21 cellular contexts compared by ENCODE assay signal in genomic region chr1:153827168-153827964, GRCh38. TPM values are rescaled to one million over a fixed set of nuclear protein-coding genes. Genes with fewer than 3 reads are reported as not detected.
DNase-seq lines count a peak whose midpoint lies in the region; ATAC-seq, FAIRE-seq and TF ChIP-seq lines count a peak whose summit lies in the region.
"Had no signal": no experiment of that assay in that cellular context is flagged by ENCODE, and none has a peak within 500 bp of the region (broad histone marks: within the 10 kb centered on the region; RNA-seq: fewer than 3 reads in every experiment).

No MANE protein-coding gene starts in this region.

- H3K9me3 Mint-ChIP-seq in activated T-cell treated with anti-CD3 and anti-CD28 coated beads, Interleukin-2, amount 50 U/mL, for 4 hours = no peaks in the 10 kb centered on the region
- H3K9me3 Mint-ChIP-seq in nephron progenitor cell = no peaks in the 10 kb centered on the region

- peak overlapping the region; percentile 86 for H3K27ac Mint-ChIP-seq in nephron progenitor cell

- ATAC-seq in activated T-cell treated with anti-CD3 and anti-CD28 coated beads, Interleukin-2, amount 50 U/mL, for 4 hours = peak; percentile 48 to 51
- no peak for ATAC-seq in HG03457 (IDR thresholded peaks at IDR 0.05; ENCODE audit: unreplicated experiment)

- in situ Hi-C loops in GM13977 (cut with MboI; ENCODE audit: low pct_unique_long_range_greater_than_20kb, low sequenced_read_pairs, unreplicated experiment) = no loop called here

- H3K4me3 Mint-ChIP-seq in activated T-cell treated with anti-CD3 and anti-CD28 coated beads, Interleukin-2, amount 50 U/mL, for 4 hours = no peak overlapping the region
- H3K4me3 Mint-ChIP-seq in nephron progenitor cell = no peak overlapping the region

- peaks cover 2% of the 10 kb centered on the region for H3K4me1 Mint-ChIP-seq in activated T-cell treated with anti-CD3 and anti-CD28 coated beads, Interleukin-2, amount 50 U/mL, for 4 hours (ENCODE audit: low read depth)
- peaks cover 6% of the 10 kb centered on the region for H3K4me1 Mint-ChIP-seq in nephron progenitor cell

- H3K27me3 Mint-ChIP-seq in activated T-cell treated with anti-CD3 and anti-CD28 coated beads, Interleukin-2, amount 50 U/mL, for 4 hours (ENCODE audit: low read depth) = no peaks in the 10 kb centered on the region
- H3K27me3 Mint-ChIP-seq in nephron progenitor cell (ENCODE audit: low read depth, poor library complexity) = no peaks in the 10 kb centered on the region

- peaks cover 8% of the 10 kb centered on the region for H3K36me3 Mint-ChIP-seq in activated T-cell treated with anti-CD3 and anti-CD28 coated beads, Interleukin-2, amount 50 U/mL, for 4 hours (ENCODE audit: insufficient read depth)
- H3K36me3 Mint-ChIP-seq in nephron progenitor cell (ENCODE audit: low read depth) = peaks cover 50% of the 10 kb centered on the region

- TF ChIP-seq CTCF in GM13977 (IDR thresholded peaks at IDR 0.05; ENCODE audit: extremely low read depth, insufficient read depth, missing control alignments) = no peak
- peak; percentile 16; the same call in 1 of the 2 replicates for TF ChIP-seq CTCF in VCaP (conservative IDR thresholded peaks at IDR 0.05)
- no peak for TF ChIP-seq CTCF in nephron progenitor cell (IDR thresholded peaks at IDR 0.05)

- H3K27ac ChIP-seq in VCaP = no peak overlapping the region
- H3K27ac ChIP-seq: thyroid gland had no signal

- FAIRE-seq in urothelium cell line (lab: Jason Lieb, UNC) = no peak
- FAIRE-seq: astrocyte, G401.6, keratinocyte had no signal

- no peak for DNase-seq in activated T-cell treated with anti-CD3 and anti-CD28 coated beads, Interleukin-2, amount 50 U/mL, for 4 hours
- DNase-seq in activated T-cell treated with anti-CD3 and anti-CD28 coated beads, Interleukin-2, amount 50 U/mL, for 1 hour = no peak
- DNase-seq in GM13977 (ENCODE audit: low spot score) (peak; percentile 27), nephron progenitor cell (no peak), MV-4-11 (lab: John Stamatoyannopoulos, UW) (no peak), urothelium cell line (ENCODE audit: low spot score) (no peak)
- DNase-seq: activated CD4-positive, CD25-positive, alpha-beta regulatory T cell treated with anti-CD3 and anti-CD28 coated beads, Interleukin-2, amount 50 U/mL, for 72 hours; erythroblast; heart left ventricle; midbrain; NCI-H1048; NCI-H2171; occipital lobe; stimulated activated CD4-positive, alpha-beta T cell treated with anti-CD3 and anti-CD28 coated beads, Interleukin-4, amount 100 ng/mL, for 24 hours; T-helper 2 cell; thyroid gland had no signal

RNA-seq across cellular contexts. Expression of gene SLC27A3, which starts 52.2 kb away (rescaled TPM):
- 1 to 10 TPM; 3.8 to 6.0 (median 6.0) TPM for total RNA-seq in activated T-cell treated with anti-CD3 and anti-CD28 coated beads, Interleukin-2, amount 50 U/mL, for 4 hours
